Comparison of ENCODE assay signal across 8 cellular contexts in the genomic region with DNA sequence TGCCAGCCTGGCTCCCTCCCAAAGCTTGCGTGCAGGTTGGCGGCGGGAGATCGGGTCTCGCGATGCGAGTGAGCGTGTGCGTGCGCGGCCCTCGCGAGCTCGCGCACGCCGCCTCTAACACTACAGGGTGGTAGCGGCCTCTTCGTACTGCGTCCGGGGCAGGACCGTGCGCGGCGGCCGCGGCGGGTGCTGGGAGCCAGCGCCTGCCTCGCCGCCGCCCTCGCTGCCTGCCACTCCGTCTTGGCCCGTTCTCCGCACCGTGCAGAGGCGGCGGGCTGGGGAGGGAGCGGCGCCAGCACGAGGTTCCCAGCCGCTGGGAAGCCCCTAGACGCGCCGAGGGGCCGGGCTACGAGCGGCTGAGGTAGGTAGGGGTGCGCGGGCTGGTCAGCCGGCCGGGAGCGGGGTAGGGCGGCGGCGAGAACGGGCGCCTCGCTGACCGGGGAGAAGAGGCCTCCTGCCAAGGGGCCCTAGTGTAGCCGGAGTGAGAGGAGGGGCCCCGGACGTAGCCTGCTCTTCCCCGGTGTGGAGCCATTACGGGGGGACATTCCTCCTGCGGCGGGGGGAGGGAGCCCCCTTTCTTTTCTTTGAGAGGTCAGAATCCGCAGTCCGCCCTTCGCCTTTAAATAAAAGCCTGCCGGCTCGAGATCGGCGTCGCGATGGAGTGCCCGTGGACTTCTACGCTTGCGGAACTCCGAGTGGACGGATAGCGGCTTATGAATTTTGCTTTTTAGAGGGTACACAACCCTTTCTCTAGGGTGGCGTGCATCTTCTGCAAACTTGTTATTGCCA. TPM values are rescaled to one million over a fixed set of nuclear protein-coding genes. Genes with fewer than 3 reads are reported as not detected.
DNase-seq lines count a peak whose midpoint lies in the region; ATAC-seq lines count a peak whose summit lies in the region.

TSS of gene C5orf24 (plus strand) at position 117 of the 789 bp plus-strand sequence. CDS start 8,933 bp downstream, outside the sequence.

- under 1% methylated on average over 84 of the region's 84 CpGs for WGBS in HUES64

- peaks cover 12% of the 10 kb centered on the region; the same call in 1 of the 2 replicates for H3K36me3 ChIP-seq in HUES64 (ENCODE audit: insufficient read depth, low read length)

- no peaks in the 10 kb centered on the region for H3K27me3 ChIP-seq in HUES64 (ENCODE audit: insufficient read depth, low read length)

- peak; percentile 90 for ATAC-seq in GM21447 (IDR thresholded peaks at IDR 0.05; ENCODE audit: unreplicated experiment)

- peak within 1 kb of the TSS; percentile 97 for H3K4me3 ChIP-seq in HUES64 (ENCODE audit: low read length)

- H3K27ac ChIP-seq in HUES64 (ENCODE audit: low read depth, low read length) = peak within 1 kb of the TSS; percentile 87

- peak; percentile 99 for DNase-seq in DMS 273 (lab: John Stamatoyannopoulos, UW; ENCODE audit: unreplicated experiment)
- DNase-seq in OCI-M1 (lab: John Stamatoyannopoulos, UW) = peak; percentile 97
- DNase-seq in activated T-cell treated with anti-CD3 and anti-CD28 coated beads for 24 hours (ENCODE audit: low read depth) = peak; percentile 89
- peak; percentile 88 for DNase-seq in epidermal melanocyte (ENCODE audit: insufficient read length, low spot score)
- peak; percentile 94 for DNase-seq in middle frontal gyrus (ENCODE audit: extremely low spot score, low spot score)
- DNase-seq in stimulated activated CD8-positive, alpha-beta memory T cell treated with anti-CD3 and anti-CD28 coated beads, Interleukin-2, amount 100 ng/mL, for 1 hour (ENCODE audit: low read depth in 2 of 2) = peak; percentile 80 to 84

- no peaks in the 10 kb centered on the region for H3K9me3 ChIP-seq in HUES64 (ENCODE audit: insufficient read depth, low read depth, low read length)

- H3K4me1 ChIP-seq in HUES64 (ENCODE audit: insufficient read depth, low read length) = peaks cover 4% of the 10 kb centered on the region; the same call in 1 of the 2 replicates

- H3K9ac ChIP-seq in HUES64 (ENCODE audit: low read depth, low read length) = peak within 1 kb of the TSS; percentile 98

RNA-seq across cellular contexts. Expression of gene C5orf24, which starts in this region (rescaled TPM):
- 15.8 TPM for polyA plus RNA-seq in HUES64 (2013, experiment 1 of 2)
- 25.7 TPM for polyA plus RNA-seq in HUES64 (2013, experiment 2 of 2)

Comparison
In these comparisons a context has a peak if more than half of its experiments do, and no peak if none do; other contexts are left out.
1. Peak in every context shown above with its lines: DNase-seq, ATAC-seq, H3K4me3 ChIP-seq and H3K27ac ChIP-seq.